In the genomic region with DNA sequence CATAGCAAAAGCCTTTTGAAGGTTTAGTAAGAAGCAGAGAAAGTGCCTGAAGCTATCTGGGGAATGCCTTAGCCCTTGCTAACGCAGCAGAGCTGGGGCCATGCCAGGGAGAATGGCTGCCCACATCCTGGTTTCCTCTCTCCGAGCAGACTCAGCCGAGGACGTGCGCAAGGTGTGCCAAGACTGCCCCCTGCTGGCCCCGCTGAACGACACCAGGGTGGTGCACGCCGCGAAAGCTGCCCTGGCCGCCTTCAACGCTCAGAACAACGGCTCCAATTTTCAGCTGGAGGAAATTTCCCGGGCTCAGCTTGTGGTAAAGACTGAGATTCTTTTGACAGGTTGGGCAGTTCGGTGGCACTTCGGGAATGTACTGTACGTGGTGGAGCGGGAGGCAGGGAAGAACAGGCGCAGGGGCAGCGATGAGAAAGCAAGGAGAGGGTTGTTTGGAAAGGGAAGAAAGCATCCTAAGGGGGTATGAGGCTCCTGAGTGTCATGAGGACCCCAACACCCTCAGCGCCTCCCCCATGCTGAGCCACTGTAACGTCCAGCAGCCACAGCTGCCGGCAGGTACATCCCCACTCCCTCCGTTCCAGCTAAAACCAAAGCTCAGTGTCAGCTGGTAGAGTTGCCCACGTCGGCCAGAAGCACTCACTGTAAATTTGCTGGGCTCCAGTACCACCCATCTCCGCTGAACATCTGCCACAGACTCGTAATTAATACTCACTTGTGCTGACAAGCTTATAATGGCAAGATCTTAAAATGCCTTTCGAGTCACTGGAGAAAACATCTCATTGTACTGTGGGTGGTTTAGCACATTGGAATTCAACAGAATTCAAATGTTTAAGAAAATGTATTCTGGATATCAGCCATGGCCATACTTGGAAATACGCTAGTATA, we compare ENCODE assay signal across 8 cellular contexts. TPM values are rescaled to one million over a fixed set of nuclear protein-coding genes. Genes with fewer than 3 reads are reported as not detected.
DNase-seq lines count a peak whose midpoint lies in the region; ATAC-seq and TF ChIP-seq lines count a peak whose summit lies in the region.

No MANE protein-coding gene starts in this region.

- H3K27me3 ChIP-seq in adipocyte (replicated peaks; ENCODE audit: control insufficient read depth, insufficient read depth, low read length), result peaks cover 50% of the 10 kb centered on the region

- H3K9me3 Mint-ChIP-seq in T-cell, result no peaks in the 10 kb centered on the region

- no peaks in the 10 kb centered on the region for H3K9me3 ChIP-seq in adipocyte (ENCODE audit: control insufficient read depth, low read length)

- ATAC-seq in HG02870 (IDR thresholded peaks at IDR 0.05; ENCODE audit: unreplicated experiment) (peak; percentile 77), T-cell (replicated peaks in 1 of 4) (peak; percentile 96 to 99 (median 98)), left cardiac atrium (peak; percentile 97 to 98)

- DNase-seq in GM13976 (ENCODE audit: low spot score), result peak; percentile 92
- peak; percentile 46 for DNase-seq in NCI-H1417 treated with DMSO at 0.1 percent for 48 hours (lab: John Stamatoyannopoulos, UW)
- peak; percentile 66 to 91 (median 86) for DNase-seq in T-cell
- peak; percentile 97 for DNase-seq in adipocyte (ENCODE audit: low read depth)
- peak; percentile 91 for DNase-seq in left cardiac atrium
- peak; percentile 97 for DNase-seq in renal cortical epithelial cell (ENCODE audit: low read depth)
- DNase-seq in OCI-M2 (lab: John Stamatoyannopoulos, UW; ENCODE audit: unreplicated experiment), result no peak

- H3K27me3 Mint-ChIP-seq in T-cell, result peaks cover 24 to 34% of the 10 kb centered on the region in 2 donors

- no peaks in the 10 kb centered on the region for H3K36me3 Mint-ChIP-seq in T-cell

- intact Hi-C loops in left cardiac atrium (cut with DNase I), result loop anchor here in 1 of 2 donors (10.0 kb wide), 3 partner anchors 138 to 632 kb away; no protein-coding TSS in a partner anchor

- peaks cover 4% of the 10 kb centered on the region for H3K4me1 ChIP-seq in adipocyte (ENCODE audit: control insufficient read depth, insufficient read depth, low read length)

- H3K36me3 ChIP-seq in adipocyte (ENCODE audit: control insufficient read depth, insufficient read depth, low read length, severe bottlenecking), result no peaks in the 10 kb centered on the region

- CTCF ChIA-PET in T-cell (lab: Charles Lee), result interaction anchor here (0.5 to 4.6 kb wide), 41 partner anchors 9 to 1120 kb away, joined by 3 to 42 read pairs (median 4); partner anchors contain the start of gene DNAJB11 (in 1 of the 2)

- in situ Hi-C loops in GM13976 (cut with MboI; ENCODE audit: low sequenced_read_pairs, unreplicated experiment), result no loop called here

- peak overlapping the region; percentile 12 for H3K4me3 ChIP-seq in adipocyte (ENCODE audit: low read length)

- H3K4me3 Mint-ChIP-seq in T-cell, result peak overlapping the region; percentile 51 to 68 (median 59)

- POLR2A ChIA-PET in T-cell (lab: Charles Lee), result interaction anchor here (0.6 to 1.5 kb wide), 7 partner anchors 89 to 634 kb away, joined by 3 to 8 read pairs (median 3); partner anchors contain the start of gene EIF4A2 (in 1 of the 2)

- H3K9ac ChIP-seq in adipocyte (ENCODE audit: low read length), result no peak overlapping the region

- H3K27ac Mint-ChIP-seq in T-cell, result peak overlapping the region; percentile 53 to 74

- peak; percentile 95 for TF ChIP-seq CTCF in GM13976 (IDR thresholded peaks at IDR 0.05; ENCODE audit: borderline replicate concordance, control extremely low read depth, extremely low read depth, insufficient read depth, missing control alignments)

- H3K4me1 Mint-ChIP-seq in T-cell, result peaks cover 20 to 22% (median 21%) of the 10 kb centered on the region in 3 donors

RNA-seq across cellular contexts. Expression of gene AHSG, which starts 4.4 kb away (rescaled TPM):
- total RNA-seq in T-cell, result 1 to 10 TPM in 3 of 5 donors, not detected in 2; 1.8 to 1.9 (median 1.9) TPM
- total RNA-seq in left cardiac atrium, result under 1 TPM; 0.13 to 0.15 TPM
- total RNA-seq in renal cortical epithelial cell, result not detected in 2 replicates

RNA-seq across cellular contexts. Expression of gene FETUB, which starts 22.9 kb away (rescaled TPM):
- total RNA-seq in T-cell (not detected), left cardiac atrium (not detected), renal cortical epithelial cell (not detected in 2 replicates)

RNA-seq across cellular contexts. Expression of gene DNAJB11, which starts 46.8 kb away (rescaled TPM):
- total RNA-seq in T-cell, result 10 to 100 TPM; 28.7 to 65.4 (median 31.7) TPM
- total RNA-seq in left cardiac atrium, result 10 to 100 TPM; 43.6 to 52.8 TPM
- total RNA-seq in renal cortical epithelial cell, result 57.9 and 62.9 TPM in 2 replicates

RNA-seq across cellular contexts. Expression of gene HRG, which starts 48.5 kb away (rescaled TPM):
- total RNA-seq in T-cell (under 1 TPM in 1 of 5 donors, not detected in 4; 0.38 TPM), left cardiac atrium (under 1 TPM in 1 of 2 donors, not detected in 1; 0.16 TPM), renal cortical epithelial cell (0.15 TPM in 1 of 2 replicates, not detected in the other)

RNA-seq across cellular contexts. Expression of gene TBCCD1, which starts 50.1 kb away (rescaled TPM):
- total RNA-seq in T-cell (10 to 100 TPM; 16.1 to 17.4 (median 16.5) TPM), left cardiac atrium (1 to 10 TPM; 6.8 to 7.8 TPM), renal cortical epithelial cell (15.5 and 16.0 TPM in 2 replicates)
